ENCODE assay signal across 1 cellular context in the genomic region with DNA sequence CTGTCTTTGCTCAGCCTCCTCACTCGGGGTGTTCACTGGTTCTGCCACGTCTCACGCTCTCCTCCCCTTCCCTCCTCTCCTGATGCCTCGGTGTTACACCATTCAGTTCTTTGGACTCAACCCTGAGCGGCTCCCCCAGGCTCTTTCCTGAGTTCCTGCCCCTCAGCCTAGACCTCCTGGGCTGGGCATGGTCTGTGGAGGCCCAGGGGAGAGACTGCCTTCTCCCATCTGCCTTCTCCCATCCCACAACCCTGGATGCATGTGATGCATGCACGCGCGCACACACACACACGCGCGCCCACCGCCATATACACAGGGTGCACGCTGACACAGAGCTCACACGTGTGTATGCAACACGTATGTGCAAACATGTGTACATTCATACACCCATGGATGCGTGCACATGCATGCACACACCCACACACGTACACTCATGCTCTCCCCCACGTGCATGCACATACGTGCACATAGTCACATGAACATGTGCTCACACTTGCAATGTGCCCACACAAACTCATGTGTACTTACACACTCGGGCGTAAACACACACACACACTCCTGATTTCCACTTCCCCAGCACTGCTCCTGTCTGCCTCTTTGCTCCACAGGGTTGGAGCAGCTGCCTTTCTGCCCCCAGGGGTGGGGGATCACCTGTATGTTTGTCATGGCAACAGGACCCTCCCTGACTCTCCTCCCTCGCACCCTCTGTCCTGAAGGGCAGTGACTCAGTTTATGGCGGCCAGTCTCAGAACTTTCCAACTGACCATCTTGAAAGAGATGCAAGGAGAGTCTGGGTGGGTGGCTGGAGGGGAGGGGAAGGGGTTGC.
TF ChIP-seq lines count a peak whose summit lies in the region.

No MANE protein-coding gene starts in this region.

TF ChIP-seq in HepG2, 621 proteins besides CTCF, POLR2A, EP300 and RAD21 (continued from another document):
- TF ChIP-seq, protein P1, sequence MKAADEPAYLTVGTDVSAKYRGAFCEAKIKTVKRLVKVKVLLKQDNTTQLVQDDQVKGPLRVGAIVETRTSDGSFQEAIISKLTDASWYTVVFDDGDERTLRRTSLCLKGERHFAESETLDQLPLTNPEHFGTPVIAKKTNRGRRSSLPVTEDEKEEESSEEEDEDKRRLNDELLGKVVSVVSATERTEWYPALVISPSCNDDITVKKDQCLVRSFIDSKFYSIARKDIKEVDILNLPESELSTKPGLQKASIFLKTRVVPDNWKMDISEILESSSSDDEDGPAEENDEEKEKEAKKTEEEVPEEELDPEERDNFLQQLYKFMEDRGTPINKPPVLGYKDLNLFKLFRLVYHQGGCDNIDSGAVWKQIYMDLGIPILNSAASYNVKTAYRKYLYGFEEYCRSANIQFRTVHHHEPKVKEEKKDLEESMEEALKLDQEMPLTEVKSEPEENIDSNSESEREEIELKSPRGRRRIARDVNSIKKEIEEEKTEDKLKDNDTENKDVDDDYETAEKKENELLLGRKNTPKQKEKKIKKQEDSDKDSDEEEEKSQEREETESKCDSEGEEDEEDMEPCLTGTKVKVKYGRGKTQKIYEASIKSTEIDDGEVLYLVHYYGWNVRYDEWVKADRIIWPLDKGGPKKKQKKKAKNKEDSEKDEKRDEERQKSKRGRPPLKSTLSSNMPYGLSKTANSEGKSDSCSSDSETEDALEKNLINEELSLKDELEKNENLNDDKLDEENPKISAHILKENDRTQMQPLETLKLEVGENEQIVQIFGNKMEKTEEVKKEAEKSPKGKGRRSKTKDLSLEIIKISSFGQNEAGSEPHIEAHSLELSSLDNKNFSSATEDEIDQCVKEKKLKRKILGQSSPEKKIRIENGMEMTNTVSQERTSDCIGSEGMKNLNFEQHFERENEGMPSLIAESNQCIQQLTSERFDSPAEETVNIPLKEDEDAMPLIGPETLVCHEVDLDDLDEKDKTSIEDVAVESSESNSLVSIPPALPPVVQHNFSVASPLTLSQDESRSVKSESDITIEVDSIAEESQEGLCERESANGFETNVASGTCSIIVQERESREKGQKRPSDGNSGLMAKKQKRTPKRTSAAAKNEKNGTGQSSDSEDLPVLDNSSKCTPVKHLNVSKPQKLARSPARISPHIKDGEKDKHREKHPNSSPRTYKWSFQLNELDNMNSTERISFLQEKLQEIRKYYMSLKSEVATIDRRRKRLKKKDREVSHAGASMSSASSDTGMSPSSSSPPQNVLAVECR (CRISPR knock-in tag; IDR thresholded peaks at IDR 0.05; ENCODE audit: borderline replicate concordance) = peak; percentile 26; the same call in 1 of the 2 replicates
- TF ChIP-seq HDAC1 (CRISPR knock-in tag; IDR thresholded peaks at IDR 0.05) = 0 out of 2 replicates have a peak, but pooled peaks have one; percentile 20
- no peak for TF ChIP-seq ZNF160 (CRISPR knock-in tag; IDR thresholded peaks at IDR 0.05)
- TF ChIP-seq RAD51 (IDR thresholded peaks at IDR 0.05; ENCODE audit: borderline replicate concordance) = no peak
- no peak for TF ChIP-seq EHMT2 (IDR thresholded peaks at IDR 0.05; ENCODE audit: borderline replicate concordance, low read depth, low read length)
- TF ChIP-seq ZFP91 (CRISPR knock-in tag; IDR thresholded peaks at IDR 0.05; ENCODE audit: borderline replicate concordance) = peak; percentile 51; the same call in 1 of the 2 replicates
- 0 out of 2 replicates have a peak, but pooled peaks have one; percentile 13 for TF ChIP-seq ZMYM3 (CRISPR knock-in tag; IDR thresholded peaks at IDR 0.05)
TF ChIP-seq in HepG2: peak in this region for 19.
